8 cellular contexts compared by ENCODE assay signal in the genomic region with DNA sequence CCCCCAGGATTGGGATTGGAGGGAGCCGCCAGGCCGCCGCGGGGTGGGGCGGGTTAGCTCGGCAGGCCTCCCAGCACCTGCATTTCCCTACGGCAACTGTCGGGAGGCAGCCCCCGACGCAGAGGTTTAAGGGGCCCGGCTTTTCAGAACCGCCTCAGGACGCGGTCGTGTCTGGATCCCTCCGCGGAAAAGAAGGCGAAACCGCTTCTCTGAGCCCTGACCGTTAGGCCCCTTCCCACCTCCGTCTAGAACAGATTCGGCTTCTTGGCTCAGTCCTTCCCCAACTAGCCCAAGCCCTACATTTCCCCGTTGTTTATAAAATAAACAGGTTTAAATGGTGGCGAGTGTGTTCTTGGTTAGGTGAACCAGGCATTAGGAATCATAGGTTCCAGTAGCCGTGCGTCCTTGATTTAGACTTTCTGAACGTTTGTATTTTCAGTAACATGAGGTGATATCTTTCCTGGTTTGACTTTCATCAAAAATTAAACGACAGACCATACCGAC. TPM values are rescaled to one million over a fixed set of nuclear protein-coding genes. Genes with fewer than 3 reads are reported as not detected.
DNase-seq lines count a peak whose midpoint lies in the region; ATAC-seq and TF ChIP-seq lines count a peak whose summit lies in the region.

No MANE protein-coding gene starts in this region.

- TF ChIP-seq CTCF in CD14-positive monocyte (IDR thresholded peaks at IDR 0.05) (no peak), GM23338 (conservative IDR thresholded peaks at IDR 0.05; ENCODE audit: low read depth in 2 of 2) (no peak), dorsolateral prefrontal cortex (IDR thresholded peaks at IDR 0.05 in 54 of 56, conservative IDR thresholded peaks at IDR 0.05 in 2 of 56; ENCODE audit: low read depth in 1 of 56, partially characterized antibody in 56 of 56) (no peak)

- peak overlapping the region; percentile 82 for H3K4me2 ChIP-seq in GM23338

- H3F3A ChIP-seq in GM23338 (replicated peaks; ENCODE audit: low read depth): peaks cover 39% of the 10 kb centered on the region

- ATAC-seq in GM23338: peak; percentile 20
- ATAC-seq in HG03354 (IDR thresholded peaks at IDR 0.05; ENCODE audit: poor library complexity, severe bottlenecking, unreplicated experiment): no peak

- intact Hi-C loops in CD14-positive monocyte (cut with micrococcal nuclease): loop anchor here (2.0 to 5.0 kb wide), 2 partner anchors 201 to 206 kb away; no protein-coding TSS in a partner anchor
- intact Hi-C loops in dorsolateral prefrontal cortex (cut with DNase I): no loop called here

- peak overlapping the region; percentile 96 to 100 (median 99) for H3K27ac Mint-ChIP-seq in CD14-positive monocyte
- peak overlapping the region; percentile 98 for H3K27ac Mint-ChIP-seq in GM23338

- peaks cover 73% of the 10 kb centered on the region for H3K79me2 ChIP-seq in GM23338 (replicated peaks; ENCODE audit: insufficient read depth)

- H3K9me3 Mint-ChIP-seq in CD14-positive monocyte (no peaks in the 10 kb centered on the region), GM23338 (peaks cover 16% of the 10 kb centered on the region; the same call in 2 of the 3 replicates)

- H3K36me3 ChIP-seq in GM23338 (ENCODE audit: insufficient read depth): peaks cover 33% of the 10 kb centered on the region

- peaks cover 60% of the 10 kb centered on the region for H3K4me1 Mint-ChIP-seq in CD14-positive monocyte
- H3K4me1 Mint-ChIP-seq in GM23338: peaks cover 50% of the 10 kb centered on the region

- DNase-seq in CD14-positive monocyte (ENCODE audit: low spot score): no peak
- peak; percentile 64 for DNase-seq in GM23338 (ENCODE audit: low spot score)
- DNase-seq in OCI-M1 (lab: John Stamatoyannopoulos, UW): peak; percentile 87
- DNase-seq in dorsolateral prefrontal cortex: peak in 2 of 10 donors; percentile 58 to 69
- DNase-seq in germinal center (ENCODE audit: low spot score): no peak
- DNase-seq in DMS153 (lab: John Stamatoyannopoulos, UW): no peak

- peaks cover 36% of the 10 kb centered on the region for H4K20me1 ChIP-seq in GM23338 (replicated peaks; ENCODE audit: insufficient read depth)

- H3K27me3 Mint-ChIP-seq in CD14-positive monocyte (ENCODE audit: low read depth in 3 of 3): no peaks in the 10 kb centered on the region
- H3K27me3 Mint-ChIP-seq in GM23338 (ENCODE audit: insufficient read depth, low read depth, poor library complexity): peaks cover 29% of the 10 kb centered on the region

- peak overlapping the region; percentile 99 for H3K4me3 ChIP-seq in GM23338
- peak overlapping the region; percentile 58 to 100 (median 96) for H3K4me3 ChIP-seq in dorsolateral prefrontal cortex
- H3K4me3 ChIP-seq in mononuclear cell (ENCODE audit: low read length): peak overlapping the region; percentile 99

- no peaks in the 10 kb centered on the region for H3K9me3 ChIP-seq in mononuclear cell (ENCODE audit: low read depth, low read length)

- H3K4me1 ChIP-seq in GM23338 (ENCODE audit: insufficient read depth) (peaks cover 35% of the 10 kb centered on the region), mononuclear cell (ENCODE audit: insufficient read depth, low read length) (peaks cover 59% of the 10 kb centered on the region)

- no peaks in the 10 kb centered on the region for H3K9me2 ChIP-seq in GM23338 (ENCODE audit: insufficient read depth)

- no peaks in the 10 kb centered on the region for H3K27me3 ChIP-seq in GM23338 (ENCODE audit: insufficient read depth)
- no peaks in the 10 kb centered on the region for H3K27me3 ChIP-seq in dorsolateral prefrontal cortex
- H3K27me3 ChIP-seq in mononuclear cell (ENCODE audit: insufficient read depth, low read length): no peaks in the 10 kb centered on the region

- H2AFZ ChIP-seq in GM23338: no peak overlapping the region; the same call in 1 of the 2 replicates

- H3K36me3 Mint-ChIP-seq in CD14-positive monocyte: peaks cover 31 to 35% of the 10 kb centered on the region in 2 donors
- H3K36me3 Mint-ChIP-seq in GM23338 (ENCODE audit: low read depth): peaks cover 47% of the 10 kb centered on the region

- peak overlapping the region; percentile 94 for H3K4me3 Mint-ChIP-seq in CD14-positive monocyte
- peak overlapping the region; percentile 100 for H3K4me3 Mint-ChIP-seq in GM23338

- H3K27ac ChIP-seq in GM23338 (ENCODE audit: low read depth) (peak overlapping the region; percentile 99), dorsolateral prefrontal cortex (peak overlapping the region; percentile 97 to 100 (median 100))

TF ChIP-seq in GM23338, 12 proteins besides CTCF, POLR2A, EP300 and RAD21 (continues in another document):
- TF ChIP-seq, protein P1, sequence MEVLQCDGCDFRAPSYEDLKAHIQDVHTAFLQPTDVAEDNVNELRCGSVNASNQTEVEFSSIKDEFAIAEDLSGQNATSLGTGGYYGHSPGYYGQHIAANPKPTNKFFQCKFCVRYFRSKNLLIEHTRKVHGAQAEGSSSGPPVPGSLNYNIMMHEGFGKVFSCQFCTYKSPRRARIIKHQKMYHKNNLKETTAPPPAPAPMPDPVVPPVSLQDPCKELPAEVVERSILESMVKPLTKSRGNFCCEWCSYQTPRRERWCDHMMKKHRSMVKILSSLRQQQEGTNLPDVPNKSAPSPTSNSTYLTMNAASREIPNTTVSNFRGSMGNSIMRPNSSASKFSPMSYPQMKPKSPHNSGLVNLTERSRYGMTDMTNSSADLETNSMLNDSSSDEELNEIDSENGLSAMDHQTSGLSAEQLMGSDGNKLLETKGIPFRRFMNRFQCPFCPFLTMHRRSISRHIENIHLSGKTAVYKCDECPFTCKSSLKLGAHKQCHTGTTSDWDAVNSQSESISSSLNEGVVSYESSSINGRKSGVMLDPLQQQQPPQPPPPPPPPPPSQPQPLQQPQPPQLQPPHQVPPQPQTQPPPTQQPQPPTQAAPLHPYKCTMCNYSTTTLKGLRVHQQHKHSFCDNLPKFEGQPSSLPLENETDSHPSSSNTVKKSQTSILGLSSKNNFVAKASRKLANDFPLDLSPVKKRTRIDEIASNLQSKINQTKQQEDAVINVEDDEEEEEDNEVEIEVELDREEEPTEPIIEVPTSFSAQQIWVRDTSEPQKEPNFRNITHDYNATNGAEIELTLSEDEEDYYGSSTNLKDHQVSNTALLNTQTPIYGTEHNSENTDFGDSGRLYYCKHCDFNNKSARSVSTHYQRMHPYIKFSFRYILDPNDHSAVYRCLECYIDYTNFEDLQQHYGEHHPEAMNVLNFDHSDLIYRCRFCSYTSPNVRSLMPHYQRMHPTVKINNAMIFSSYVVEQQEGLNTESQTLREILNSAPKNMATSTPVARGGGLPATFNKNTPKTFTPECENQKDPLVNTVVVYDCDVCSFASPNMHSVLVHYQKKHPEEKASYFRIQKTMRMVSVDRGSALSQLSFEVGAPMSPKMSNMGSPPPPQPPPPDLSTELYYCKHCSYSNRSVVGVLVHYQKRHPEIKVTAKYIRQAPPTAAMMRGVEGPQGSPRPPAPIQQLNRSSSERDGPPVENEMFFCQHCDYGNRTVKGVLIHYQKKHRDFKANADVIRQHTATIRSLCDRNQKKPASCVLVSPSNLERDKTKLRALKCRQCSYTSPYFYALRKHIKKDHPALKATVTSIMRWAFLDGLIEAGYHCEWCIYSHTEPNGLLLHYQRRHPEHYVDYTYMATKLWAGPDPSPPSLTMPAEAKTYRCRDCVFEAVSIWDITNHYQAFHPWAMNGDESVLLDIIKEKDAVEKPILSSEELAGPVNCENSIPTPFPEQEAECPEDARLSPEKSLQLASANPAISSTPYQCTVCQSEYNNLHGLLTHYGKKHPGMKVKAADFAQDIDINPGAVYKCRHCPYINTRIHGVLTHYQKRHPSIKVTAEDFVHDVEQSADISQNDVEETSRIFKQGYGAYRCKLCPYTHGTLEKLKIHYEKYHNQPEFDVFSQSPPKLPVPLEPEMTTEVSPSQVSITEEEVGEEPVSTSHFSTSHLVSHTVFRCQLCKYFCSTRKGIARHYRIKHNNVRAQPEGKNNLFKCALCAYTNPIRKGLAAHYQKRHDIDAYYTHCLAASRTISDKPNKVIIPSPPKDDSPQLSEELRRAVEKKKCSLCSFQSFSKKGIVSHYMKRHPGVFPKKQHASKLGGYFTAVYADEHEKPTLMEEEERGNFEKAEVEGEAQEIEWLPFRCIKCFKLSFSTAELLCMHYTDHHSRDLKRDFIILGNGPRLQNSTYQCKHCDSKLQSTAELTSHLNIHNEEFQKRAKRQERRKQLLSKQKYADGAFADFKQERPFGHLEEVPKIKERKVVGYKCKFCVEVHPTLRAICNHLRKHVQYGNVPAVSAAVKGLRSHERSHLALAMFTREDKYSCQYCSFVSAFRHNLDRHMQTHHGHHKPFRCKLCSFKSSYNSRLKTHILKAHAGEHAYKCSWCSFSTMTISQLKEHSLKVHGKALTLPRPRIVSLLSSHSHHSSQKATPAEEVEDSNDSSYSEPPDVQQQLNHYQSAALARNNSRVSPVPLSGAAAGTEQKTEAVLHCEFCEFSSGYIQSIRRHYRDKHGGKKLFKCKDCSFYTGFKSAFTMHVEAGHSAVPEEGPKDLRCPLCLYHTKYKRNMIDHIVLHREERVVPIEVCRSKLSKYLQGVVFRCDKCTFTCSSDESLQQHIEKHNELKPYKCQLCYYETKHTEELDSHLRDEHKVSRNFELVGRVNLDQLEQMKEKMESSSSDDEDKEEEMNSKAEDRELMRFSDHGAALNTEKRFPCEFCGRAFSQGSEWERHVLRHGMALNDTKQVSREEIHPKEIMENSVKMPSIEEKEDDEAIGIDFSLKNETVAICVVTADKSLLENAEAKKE (CRISPR knock-in tag; IDR thresholded peaks at IDR 0.05): no peak
- TF ChIP-seq ZNF114 (CRISPR knock-in tag; IDR thresholded peaks at IDR 0.05): no peak
- no peak for TF ChIP-seq JUNB (IDR thresholded peaks at IDR 0.05; ENCODE audit: unreplicated experiment)
- TF ChIP-seq STAT1 (IDR thresholded peaks at IDR 0.05; ENCODE audit: unreplicated experiment): no peak

RNA-seq across cellular contexts. Expression of a gene that starts 1.0 kb away (rescaled TPM):
- polyA plus RNA-seq in CD14-positive monocyte (100 to 1,000 TPM; 511 to 531 TPM), GM23338 (2016; fragmentation: Nextera tagmentation; extraction: Ambion mirVana) (818 and 826 TPM in 2 replicates)
- total RNA-seq in GM23338 (2014; rRNA removed; shearing (Covaris generic)): 2,776 and 2,903 TPM in 2 replicates
- total RNA-seq in dorsolateral prefrontal cortex (1,000 to 10,000 TPM in 111 of 120 experiments, 100 to 1,000 TPM in 9; 712 to 2,249 (median 1,422) TPM), mononuclear cell (1,405 TPM)

Comparison
In these comparisons a context has a peak if more than half of its experiments do, and no peak if none do; other contexts are left out.
1. DNase-seq: peak in GM23338 (single experiment) and OCI-M1 (single experiment); none in CD14-positive monocyte (single experiment), germinal center (single experiment) and DMS153 (single experiment).
2. intact Hi-C loops: an anchor here in CD14-positive monocyte (2.0 to 5.0 kb wide); none called in dorsolateral prefrontal cortex.
3. Peak in every context shown above with its lines, with median percentiles within 50 percentile points of each other: H3K4me3 ChIP-seq.